ENCODE assay signal across 19 cellular contexts in the genomic region with DNA sequence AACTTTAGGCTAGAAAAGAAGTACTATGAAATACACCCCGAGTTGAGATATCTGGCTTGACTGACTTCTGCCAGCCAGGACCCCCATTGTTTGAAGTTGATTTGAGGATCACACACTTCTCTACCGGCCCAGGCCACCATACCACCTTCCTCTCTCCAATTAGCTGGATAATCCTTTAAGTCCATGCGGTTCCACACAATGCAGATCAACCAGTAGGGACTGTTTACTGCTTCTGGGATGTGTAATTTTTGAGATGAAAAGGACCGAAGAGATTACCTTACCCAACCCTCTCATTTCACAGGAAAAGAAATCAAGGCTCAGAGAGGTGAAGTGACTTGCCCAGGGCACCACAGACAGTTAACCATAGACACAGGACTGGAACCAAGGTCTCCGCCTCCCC. TPM values are rescaled to one million over a fixed set of nuclear protein-coding genes. Genes with fewer than 3 reads are reported as not detected.
DNase-seq lines count a peak whose midpoint lies in the region; ATAC-seq and TF ChIP-seq lines count a peak whose summit lies in the region.
"Had no signal": no experiment of that assay in that cellular context is flagged by ENCODE, and none has a peak within 500 bp of the region (broad histone marks: within the 10 kb centered on the region; RNA-seq: fewer than 3 reads in every experiment).

No MANE protein-coding gene starts in this region.

- TF ChIP-seq CTCF in RWPE2 (IDR thresholded peaks at IDR 0.05; ENCODE audit: poor library complexity, severe bottlenecking) (no peak), endodermal cell (conservative IDR thresholded peaks at IDR 0.05) (no peak)

- H3K9me3 ChIP-seq in RWPE2 (ENCODE audit: severe bottlenecking) (no peaks in the 10 kb centered on the region), endodermal cell (ENCODE audit: control insufficient read depth, low read length) (no peaks in the 10 kb centered on the region)
- H3K9me3 ChIP-seq: gastroesophageal sphincter, spleen, vagina had no signal

- H3K27me3 Mint-ChIP-seq in activated T-cell treated with anti-CD3 and anti-CD28 coated beads, Interleukin-2, amount 50 U/mL, for 72 hours (ENCODE audit: low read depth): no peaks in the 10 kb centered on the region
- no peaks in the 10 kb centered on the region for H3K27me3 Mint-ChIP-seq in activated T-cell treated with anti-CD3 and anti-CD28 coated beads, Interleukin-2, amount 50 U/mL, for 4 hours (ENCODE audit: low read depth)
- H3K27me3 Mint-ChIP-seq in endodermal cell (ENCODE audit: insufficient read depth): no peaks in the 10 kb centered on the region

- no peaks in the 10 kb centered on the region for H3K9me3 Mint-ChIP-seq in activated T-cell treated with anti-CD3 and anti-CD28 coated beads, Interleukin-2, amount 50 U/mL, for 72 hours
- no peaks in the 10 kb centered on the region for H3K9me3 Mint-ChIP-seq in activated T-cell treated with anti-CD3 and anti-CD28 coated beads, Interleukin-2, amount 50 U/mL, for 4 hours
- H3K9me3 Mint-ChIP-seq in endodermal cell: no peaks in the 10 kb centered on the region
- H3K9me3 Mint-ChIP-seq in stimulated activated effector memory CD8-positive, alpha-beta T cell treated with anti-CD3 and anti-CD28 coated beads, Interleukin-12 subunit alpha, Interleukin-12 subunit beta, amount 100 ng/mL, for 72 hours: no peaks in the 10 kb centered on the region
- H3K9me3 Mint-ChIP-seq: neural crest cell had no signal

- H3K27ac Mint-ChIP-seq in activated T-cell treated with anti-CD3 and anti-CD28 coated beads, Interleukin-2, amount 50 U/mL, for 72 hours: peak overlapping the region; percentile 71
- H3K27ac Mint-ChIP-seq in endodermal cell: peak overlapping the region; percentile 27
- H3K27ac Mint-ChIP-seq in stimulated activated effector memory CD8-positive, alpha-beta T cell treated with anti-CD3 and anti-CD28 coated beads, Interleukin-12 subunit alpha, Interleukin-12 subunit beta, amount 100 ng/mL, for 72 hours: peak overlapping the region; percentile 79

- no peak for DNase-seq in activated T-cell treated with anti-CD3 and anti-CD28 coated beads, Interleukin-2, amount 50 U/mL, for 72 hours
- no peak for DNase-seq in activated T-cell treated with anti-CD3 and anti-CD28 coated beads, Interleukin-2, amount 50 U/mL, for 4 hours
- no peak for DNase-seq in RWPE2 (ENCODE audit: low spot score)
- DNase-seq in endodermal cell: peak; percentile 49
- no peak for DNase-seq in stimulated activated effector memory CD8-positive, alpha-beta T cell treated with anti-CD3 and anti-CD28 coated beads, Interleukin-12 subunit alpha, Interleukin-12 subunit beta, amount 100 ng/mL, for 72 hours (ENCODE audit: low spot score in 2 of 2)
- DNase-seq in activated CD4-positive, CD25-positive, alpha-beta regulatory T cell treated with anti-CD3 and anti-CD28 coated beads, Interleukin-2, amount 50 U/mL, for 72 hours: no peak
- DNase-seq in NCI-H345 treated with DMSO at 0.1 percent for 48 hours (lab: John Stamatoyannopoulos, UW; ENCODE audit: unreplicated experiment): no peak
- DNase-seq: activated effector memory CD4-positive, alpha-beta T cell treated with anti-CD3 and anti-CD28 coated beads, Interleukin-2, amount 50 U/mL, for 16 hours; amniotic stem cell; C1 segment of cervical spinal cord; NCI-H1092; NCI-H2029 treated with DMSO at 0.1 percent for 48 hours; spleen had no signal

- peaks cover 31% of the 10 kb centered on the region for H3K4me1 ChIP-seq in RWPE2 (ENCODE audit: insufficient read depth, poor library complexity, severe bottlenecking)
- H3K4me1 ChIP-seq in endodermal cell (ENCODE audit: control insufficient read depth, insufficient read depth, low read length): no peaks in the 10 kb centered on the region

- ATAC-seq in activated T-cell treated with anti-CD3 and anti-CD28 coated beads, Interleukin-2, amount 50 U/mL, for 72 hours (replicated peaks in 1 of 2): no peak
- ATAC-seq in activated T-cell treated with anti-CD3 and anti-CD28 coated beads, Interleukin-2, amount 50 U/mL, for 4 hours: no peak
- ATAC-seq in RWPE2 (ENCODE audit: low read depth): no peak
- ATAC-seq in stimulated activated effector memory CD8-positive, alpha-beta T cell treated with anti-CD3 and anti-CD28 coated beads, Interleukin-12 subunit alpha, Interleukin-12 subunit beta, amount 100 ng/mL, for 72 hours: no peak
- no peak for ATAC-seq in HG02938 (IDR thresholded peaks at IDR 0.05; ENCODE audit: unreplicated experiment)
- ATAC-seq: esophagus mucosa, gastroesophageal sphincter, K562 had no signal

- H3K36me3 ChIP-seq in RWPE2 (ENCODE audit: low read depth): no peaks in the 10 kb centered on the region
- no peaks in the 10 kb centered on the region for H3K36me3 ChIP-seq in endodermal cell (ENCODE audit: control insufficient read depth, insufficient read depth, low read length)
- H3K36me3 ChIP-seq: gastroesophageal sphincter, spleen, vagina had no signal

- H3K27ac ChIP-seq in RWPE2 (ENCODE audit: poor library complexity, severe bottlenecking): peak overlapping the region; percentile 31
- no peak overlapping the region for H3K27ac ChIP-seq in endodermal cell (ENCODE audit: low read depth, low read length)
- H3K27ac ChIP-seq: gastroesophageal sphincter, vagina had no signal

- H3K36me3 Mint-ChIP-seq in activated T-cell treated with anti-CD3 and anti-CD28 coated beads, Interleukin-2, amount 50 U/mL, for 72 hours (ENCODE audit: insufficient read depth in 2 of 2): peaks cover 4 to 7% of the 10 kb centered on the region in 2 donors
- H3K36me3 Mint-ChIP-seq in activated T-cell treated with anti-CD3 and anti-CD28 coated beads, Interleukin-2, amount 50 U/mL, for 4 hours (ENCODE audit: insufficient read depth): peaks cover 8% of the 10 kb centered on the region
- H3K36me3 Mint-ChIP-seq in endodermal cell (ENCODE audit: low read depth): no peaks in the 10 kb centered on the region
- H3K36me3 Mint-ChIP-seq in stimulated activated effector memory CD8-positive, alpha-beta T cell treated with anti-CD3 and anti-CD28 coated beads, Interleukin-12 subunit alpha, Interleukin-12 subunit beta, amount 100 ng/mL, for 72 hours: peaks cover 66% of the 10 kb centered on the region

- H3K4me3 ChIP-seq in RWPE2 (ENCODE audit: severe bottlenecking) (no peak overlapping the region), endodermal cell (ENCODE audit: low read length) (no peak overlapping the region)
- H3K4me3 ChIP-seq: gastroesophageal sphincter, K562, spleen, vagina had no signal

- H3K4me3 Mint-ChIP-seq in activated T-cell treated with anti-CD3 and anti-CD28 coated beads, Interleukin-2, amount 50 U/mL, for 72 hours: peak overlapping the region in 1 of 2 donors; percentile 30
- no peak overlapping the region for H3K4me3 Mint-ChIP-seq in activated T-cell treated with anti-CD3 and anti-CD28 coated beads, Interleukin-2, amount 50 U/mL, for 4 hours
- H3K4me3 Mint-ChIP-seq in endodermal cell: no peak overlapping the region
- no peak overlapping the region for H3K4me3 Mint-ChIP-seq in stimulated activated effector memory CD8-positive, alpha-beta T cell treated with anti-CD3 and anti-CD28 coated beads, Interleukin-12 subunit alpha, Interleukin-12 subunit beta, amount 100 ng/mL, for 72 hours
- H3K4me3 Mint-ChIP-seq: neural crest cell had no signal

- peaks cover 50% of the 10 kb centered on the region for H3K4me1 Mint-ChIP-seq in activated T-cell treated with anti-CD3 and anti-CD28 coated beads, Interleukin-2, amount 50 U/mL, for 72 hours (ENCODE audit: low read depth)
- H3K4me1 Mint-ChIP-seq in activated T-cell treated with anti-CD3 and anti-CD28 coated beads, Interleukin-2, amount 50 U/mL, for 4 hours (ENCODE audit: low read depth): peaks cover 60% of the 10 kb centered on the region
- peaks cover 10% of the 10 kb centered on the region for H3K4me1 Mint-ChIP-seq in endodermal cell
- H3K4me1 Mint-ChIP-seq in stimulated activated effector memory CD8-positive, alpha-beta T cell treated with anti-CD3 and anti-CD28 coated beads, Interleukin-12 subunit alpha, Interleukin-12 subunit beta, amount 100 ng/mL, for 72 hours: peaks cover 77% of the 10 kb centered on the region

- WGBS in endodermal cell (ENCODE audit: insufficient coverage in 1 of 2, insufficient read length in 1 of 2), 2 experiments: 78 to 92% methylated on average over 2 to 5 of the region's 5 CpGs

- H3K9ac ChIP-seq in endodermal cell (ENCODE audit: extremely low read depth, low read length, poor library complexity, severe bottlenecking): no peak overlapping the region

- H3K27me3 ChIP-seq in RWPE2 (ENCODE audit: insufficient read depth, poor library complexity, severe bottlenecking) (no peaks in the 10 kb centered on the region), endodermal cell (ENCODE audit: control insufficient read depth, insufficient read depth, low read length, poor library complexity, severe bottlenecking) (no peaks in the 10 kb centered on the region)
- H3K27me3 ChIP-seq: gastroesophageal sphincter, spleen, vagina had no signal

RNA-seq across cellular contexts. Expression of gene ERN1, which starts 20.5 kb away (rescaled TPM):
- 10 to 100 TPM; 58.1 to 98.3 TPM for total RNA-seq in activated T-cell treated with anti-CD3 and anti-CD28 coated beads, Interleukin-2, amount 50 U/mL, for 72 hours
- total RNA-seq in activated T-cell treated with anti-CD3 and anti-CD28 coated beads, Interleukin-2, amount 50 U/mL, for 4 hours: 10 to 100 TPM; 16.2 to 29.3 (median 21.0) TPM
- 10 to 100 TPM in 1 of 2 donors, 1 to 10 TPM in 1; 9.0 to 13.7 TPM for total RNA-seq in endodermal cell
- 3.0 TPM for polyA plus RNA-seq in endodermal cell (2013, experiment 1 of 2)
- polyA plus RNA-seq in endodermal cell (2013, experiment 2 of 2): 3.6 TPM

Comparison
In these comparisons a context has a peak if more than half of its experiments do, and no peak if none do; other contexts are left out.
1. H3K27ac Mint-ChIP-seq: peak in every context shown above with its lines; median percentile 79 in stimulated activated effector memory CD8-positive, alpha-beta T cell treated with anti-CD3 and anti-CD28 coated beads, Interleukin-12 subunit alpha, Interleukin-12 subunit beta, amount 100 ng/mL, for 72 hours; 71 in activated T-cell treated with anti-CD3 and anti-CD28 coated beads, Interleukin-2, amount 50 U/mL, for 72 hours; 27 in endodermal cell.